21 cellular contexts compared by ENCODE assay signal in the genomic region with DNA sequence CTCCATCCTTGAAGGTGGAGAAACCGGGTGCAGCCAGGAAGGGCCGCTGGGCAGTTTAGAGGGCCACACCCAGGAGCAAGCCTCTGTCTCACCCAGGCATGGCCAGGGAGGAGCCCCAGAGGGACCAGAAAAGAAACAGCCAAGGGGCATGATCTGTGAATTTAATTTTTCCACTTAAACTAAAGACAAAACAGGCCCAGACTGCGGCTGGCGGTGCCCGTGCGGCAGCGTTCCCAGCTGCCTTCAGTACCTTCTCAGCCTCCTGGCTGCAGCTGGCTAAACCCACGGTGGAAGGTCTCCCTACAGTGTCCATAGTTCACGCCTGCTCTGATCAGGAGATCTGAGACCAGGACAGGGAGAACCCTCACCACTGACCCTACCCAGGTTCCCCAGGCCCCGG. TPM values are rescaled to one million over a fixed set of nuclear protein-coding genes. Genes with fewer than 3 reads are reported as not detected.
"Had no signal": no experiment of that assay in that cellular context is flagged by ENCODE, and none has a peak within 500 bp of the region (broad histone marks: within the 10 kb centered on the region; RNA-seq: fewer than 3 reads in every experiment).

No MANE protein-coding gene starts in this region.

- H3K36me3 ChIP-seq: ascending aorta, colonic mucosa, tibial nerve, uterus had no signal

- H3K27ac Mint-ChIP-seq: activated naive CD4-positive, alpha-beta T cell treated with anti-CD3 and anti-CD28 coated beads for 36 hours; progenitor cell of endocrine pancreas; WTC11 had no signal

- ATAC-seq: esophagus mucosa; natural killer cell treated with Interleukin-12 subunit alpha and Interleukin-12 subunit beta and Interleukin-15 and Interleukin-18, amount 100 ng/mL, for 72 hours; right cardiac atrium; WTC11 had no signal

- H3K9me3 Mint-ChIP-seq: activated naive CD4-positive, alpha-beta T cell treated with anti-CD3 and anti-CD28 coated beads for 36 hours; natural killer cell treated with Interleukin-12 subunit alpha and Interleukin-12 subunit beta and Interleukin-15 and Interleukin-18, amount 100 ng/mL, for 72 hours; WTC11 had no signal

- H3K36me3 Mint-ChIP-seq: natural killer cell treated with Interleukin-12 subunit alpha and Interleukin-12 subunit beta and Interleukin-15 and Interleukin-18, amount 100 ng/mL, for 72 hours had no signal

- H3K4me1 ChIP-seq: colonic mucosa had no signal

- H3K27ac ChIP-seq: ascending aorta, colonic mucosa, tibial nerve, uterus had no signal

- H3K4me3 ChIP-seq: ascending aorta, colonic mucosa, tibial nerve, uterus had no signal

- FAIRE-seq: keratinocyte, small intestine, TTC549 had no signal

- H3K4me3 Mint-ChIP-seq: activated naive CD4-positive, alpha-beta T cell treated with anti-CD3 and anti-CD28 coated beads for 36 hours; natural killer cell treated with Interleukin-12 subunit alpha and Interleukin-12 subunit beta and Interleukin-15 and Interleukin-18, amount 100 ng/mL, for 72 hours; WTC11 had no signal

- DNase-seq: activated CD4-positive, alpha-beta T cell treated with anti-CD3 and anti-CD28 coated beads for 4 hours; activated CD8-positive, alpha-beta memory T cell treated with anti-CD3 and anti-CD28 coated beads for 24 hours; activated naive CD4-positive, alpha-beta T cell treated with anti-CD3 and anti-CD28 coated beads for 36 hours; colonic mucosa; mesenchymal stem cell; small intestine; stimulated activated CD4-positive, alpha-beta T cell treated with anti-CD3 and anti-CD28 coated beads, Interleukin-4, amount 100 ng/mL, for 24 hours; stimulated activated naive CD4-positive, alpha-beta T cell treated with Interleukin-2 at 50 U/mL for 16 hours; T-helper 2 cell; uterus had no signal

- H3K9me3 ChIP-seq: ascending aorta, colonic mucosa, tibial nerve, uterus had no signal

RNA-seq across cellular contexts. Expression of gene UNCX, which starts 12.9 kb away (rescaled TPM):
- total RNA-seq: activated naive CD4-positive, alpha-beta T cell treated with anti-CD3 and anti-CD28 coated beads for 36 hours; ascending aorta; colonic mucosa; esophagus mucosa; liver; natural killer cell treated with Interleukin-12 subunit alpha and Interleukin-12 subunit beta and Interleukin-15 and Interleukin-18, amount 100 ng/mL, for 72 hours; omental fat pad; progenitor cell of endocrine pancreas; right cardiac atrium; tibial nerve; uterus; WTC11 had no signal
- polyA plus RNA-seq: keratinocyte, liver, right cardiac atrium, small intestine had no signal
